16 cellular contexts compared by ENCODE assay signal in genomic region chr7:5838771-5839170, GRCh38. TPM values are rescaled to one million over a fixed set of nuclear protein-coding genes. Genes with fewer than 3 reads are reported as not detected.
"Had no signal": no experiment of that assay in that cellular context is flagged by ENCODE, and none has a peak within 500 bp of the region (broad histone marks: within the 10 kb centered on the region; RNA-seq: fewer than 3 reads in every experiment).

No MANE protein-coding gene starts in this region.

- H3K27ac Mint-ChIP-seq: stimulated activated naive CD8-positive, alpha-beta T cell treated with anti-CD3 and anti-CD28 coated beads, Interleukin-15, amount 100 ng/mL, for 72 hours; type B pancreatic cell had no signal

- ATAC-seq: sciatic nerve; stimulated activated naive CD8-positive, alpha-beta T cell treated with anti-CD3 and anti-CD28 coated beads, Interleukin-15, amount 100 ng/mL, for 72 hours had no signal

- H3K9me3 Mint-ChIP-seq: brain; stimulated activated naive CD8-positive, alpha-beta T cell treated with anti-CD3 and anti-CD28 coated beads, Interleukin-15, amount 100 ng/mL, for 72 hours; type B pancreatic cell had no signal

- H3K36me3 Mint-ChIP-seq: type B pancreatic cell had no signal

- H3K27me3 ChIP-seq: esophagus squamous epithelium, ovary had no signal

- DNase-seq: activated CD4-positive, alpha-beta T cell treated with anti-CD3 and anti-CD28 coated beads, Interleukin-2, amount 50 U/mL, for 1 hour; central memory CD4-positive, alpha-beta T cell; esophagus squamous epithelium; hippocampal formation; mesenchymal stem cell; ovary; stimulated activated naive CD8-positive, alpha-beta T cell treated with anti-CD3 and anti-CD28 coated beads, Interleukin-15, amount 100 ng/mL, for 72 hours had no signal

- H3K27ac ChIP-seq: coronary artery, esophagus squamous epithelium, ovary had no signal

- H3K27me3 Mint-ChIP-seq: brain; stimulated activated naive CD8-positive, alpha-beta T cell treated with anti-CD3 and anti-CD28 coated beads, Interleukin-15, amount 100 ng/mL, for 72 hours; type B pancreatic cell had no signal

- H3K9me3 ChIP-seq: esophagus squamous epithelium, ovary had no signal

- H3K4me1 Mint-ChIP-seq: brain had no signal

- H3K4me3 ChIP-seq: coronary artery, esophagus squamous epithelium, ovary had no signal

- H3K4me3 Mint-ChIP-seq: brain; stimulated activated naive CD8-positive, alpha-beta T cell treated with anti-CD3 and anti-CD28 coated beads, Interleukin-15, amount 100 ng/mL, for 72 hours; type B pancreatic cell had no signal

- H3K36me3 ChIP-seq: ovary had no signal

RNA-seq across cellular contexts. Expression of gene OCM, which starts 41.8 kb away (rescaled TPM):
- total RNA-seq: esophagus squamous epithelium, fibroblast of villous mesenchyme, glomerular endothelial cell, liver, ovary, pulmonary artery endothelial cell, sciatic nerve, temporal lobe had no signal
